In the genomic region with DNA sequence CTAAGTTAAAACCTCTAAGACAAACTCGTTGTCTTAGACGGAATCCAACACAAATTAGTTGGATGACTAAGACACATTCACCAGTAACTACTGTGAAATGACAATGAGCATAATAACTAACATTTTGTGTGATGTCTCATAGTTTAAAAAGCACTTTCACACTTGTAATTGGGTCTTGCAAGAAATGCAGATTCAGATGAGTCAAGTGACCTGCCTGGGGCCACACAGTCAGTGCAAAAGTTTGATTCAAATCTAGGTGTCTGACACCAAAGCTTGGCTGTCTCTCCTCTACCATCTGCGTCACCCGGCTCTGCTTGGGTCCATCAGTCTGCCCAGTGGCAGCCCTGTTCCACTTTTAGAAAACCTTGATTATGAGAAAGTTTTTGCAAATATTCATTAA, we compare ENCODE assay signal across 20 cellular contexts.
"Had no signal": no experiment of that assay in that cellular context is flagged by ENCODE, and none has a peak within 500 bp of the region (broad histone marks: within the 10 kb centered on the region; RNA-seq: fewer than 3 reads in every experiment).

No MANE protein-coding gene starts in this region.

- H3K27me3 ChIP-seq: ovary, right atrium auricular region, stomach, suprapubic skin, tibial nerve, uterus had no signal

- DNase-seq: activated CD4-positive, alpha-beta T cell treated with anti-CD3 and anti-CD28 coated beads, Interleukin-2, amount 50 U/mL, for 48 hours; activated CD4-positive, CD25-positive, alpha-beta regulatory T cell treated with anti-CD3 and anti-CD28 coated beads, Interleukin-2, amount 50 U/mL, for 72 hours; activated CD8-positive, alpha-beta memory T cell treated with anti-CD3 and anti-CD28 coated beads, Interleukin-2, amount 10 ng/mL, durations not matched to agents 7 days and 5 days; activated T-cell treated with anti-CD3 and anti-CD28 coated beads for 4 hours; aorta; caudate nucleus; effector CD4-positive, alpha-beta T cell; erythroblast; hippocampal formation; left cardiac atrium; mesenchymal stem cell; ovary; stomach; uterus; WERI-Rb-1 had no signal

- H3K27ac ChIP-seq: neutrophil, ovary, prostate gland, right atrium auricular region, stomach, suprapubic skin, tibial nerve, uterus, WERI-Rb-1 had no signal

- ATAC-seq: activated CD8-positive, alpha-beta memory T cell treated with anti-CD3 and anti-CD28 coated beads, Interleukin-2, amount 10 ng/mL, durations not matched to agents 7 days and 5 days; left cardiac atrium had no signal

- H3K4me1 ChIP-seq: prostate gland, uterus had no signal
